In the genomic region with DNA sequence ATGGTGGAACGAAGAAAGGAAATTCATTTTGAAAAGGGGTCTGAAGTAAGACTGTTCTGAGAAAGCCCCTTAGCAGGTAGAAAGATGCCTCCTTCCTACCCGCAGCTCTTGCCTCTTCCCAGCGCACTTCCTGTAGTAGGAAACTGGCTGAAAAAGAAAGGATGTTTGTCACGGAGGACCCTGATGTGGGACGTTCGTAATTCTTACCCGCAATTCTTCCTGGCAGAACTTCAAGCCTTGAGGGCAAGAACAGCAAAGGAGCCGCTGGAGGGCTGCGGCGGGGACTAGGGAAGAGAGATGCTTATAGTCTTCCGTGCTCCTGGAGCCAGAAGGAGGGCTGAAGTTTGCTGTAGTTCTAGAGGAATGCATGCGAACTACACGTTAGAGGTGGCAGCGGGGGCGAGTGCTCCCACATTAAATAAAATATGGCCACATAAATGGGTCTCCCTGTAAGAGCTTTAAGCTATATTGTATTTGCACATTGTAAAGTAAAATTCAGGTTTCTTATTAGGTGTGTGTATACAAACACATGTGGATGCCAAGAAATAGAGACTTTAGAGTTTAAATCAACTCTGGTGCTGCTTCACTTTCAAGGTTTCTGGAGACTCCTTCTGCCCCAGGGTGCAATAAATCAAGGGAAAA, we compare ENCODE assay signal across 1 cellular context.
TF ChIP-seq lines count a peak whose summit lies in the region.

No MANE protein-coding gene starts in this region.

TF ChIP-seq in HCT116, 20 proteins besides CTCF, POLR2A, EP300 and RAD21:
- no peak for TF ChIP-seq EZH2 (IDR thresholded peaks at IDR 0.05)
- no peak for TF ChIP-seq CBX3 (IDR thresholded peaks at IDR 0.05; ENCODE audit: low read depth)
- TF ChIP-seq, protein P1, sequence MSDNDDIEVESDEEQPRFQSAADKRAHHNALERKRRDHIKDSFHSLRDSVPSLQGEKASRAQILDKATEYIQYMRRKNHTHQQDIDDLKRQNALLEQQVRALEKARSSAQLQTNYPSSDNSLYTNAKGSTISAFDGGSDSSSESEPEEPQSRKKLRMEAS (IDR thresholded peaks at IDR 0.05): no peak
- no peak for TF ChIP-seq ZFX (IDR thresholded peaks at IDR 0.05)
- TF ChIP-seq EZH2phosphoT487 (IDR thresholded peaks at IDR 0.05; ENCODE audit: borderline replicate concordance): no peak
- TF ChIP-seq CEBPB (IDR thresholded peaks at IDR 0.05; ENCODE audit: low read depth): no peak
- no peak for TF ChIP-seq ATF3 (IDR thresholded peaks at IDR 0.05)
- TF ChIP-seq SIN3A (IDR thresholded peaks at IDR 0.05; ENCODE audit: low read depth): no peak
- TF ChIP-seq EGR1 (IDR thresholded peaks at IDR 0.05; ENCODE audit: low read depth): no peak
- TF ChIP-seq, protein P2, sequence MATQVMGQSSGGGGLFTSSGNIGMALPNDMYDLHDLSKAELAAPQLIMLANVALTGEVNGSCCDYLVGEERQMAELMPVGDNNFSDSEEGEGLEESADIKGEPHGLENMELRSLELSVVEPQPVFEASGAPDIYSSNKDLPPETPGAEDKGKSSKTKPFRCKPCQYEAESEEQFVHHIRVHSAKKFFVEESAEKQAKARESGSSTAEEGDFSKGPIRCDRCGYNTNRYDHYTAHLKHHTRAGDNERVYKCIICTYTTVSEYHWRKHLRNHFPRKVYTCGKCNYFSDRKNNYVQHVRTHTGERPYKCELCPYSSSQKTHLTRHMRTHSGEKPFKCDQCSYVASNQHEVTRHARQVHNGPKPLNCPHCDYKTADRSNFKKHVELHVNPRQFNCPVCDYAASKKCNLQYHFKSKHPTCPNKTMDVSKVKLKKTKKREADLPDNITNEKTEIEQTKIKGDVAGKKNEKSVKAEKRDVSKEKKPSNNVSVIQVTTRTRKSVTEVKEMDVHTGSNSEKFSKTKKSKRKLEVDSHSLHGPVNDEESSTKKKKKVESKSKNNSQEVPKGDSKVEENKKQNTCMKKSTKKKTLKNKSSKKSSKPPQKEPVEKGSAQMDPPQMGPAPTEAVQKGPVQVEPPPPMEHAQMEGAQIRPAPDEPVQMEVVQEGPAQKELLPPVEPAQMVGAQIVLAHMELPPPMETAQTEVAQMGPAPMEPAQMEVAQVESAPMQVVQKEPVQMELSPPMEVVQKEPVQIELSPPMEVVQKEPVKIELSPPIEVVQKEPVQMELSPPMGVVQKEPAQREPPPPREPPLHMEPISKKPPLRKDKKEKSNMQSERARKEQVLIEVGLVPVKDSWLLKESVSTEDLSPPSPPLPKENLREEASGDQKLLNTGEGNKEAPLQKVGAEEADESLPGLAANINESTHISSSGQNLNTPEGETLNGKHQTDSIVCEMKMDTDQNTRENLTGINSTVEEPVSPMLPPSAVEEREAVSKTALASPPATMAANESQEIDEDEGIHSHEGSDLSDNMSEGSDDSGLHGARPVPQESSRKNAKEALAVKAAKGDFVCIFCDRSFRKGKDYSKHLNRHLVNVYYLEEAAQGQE (IDR thresholded peaks at IDR 0.05; ENCODE audit: low read depth): no peak
- TF ChIP-seq SP1 (IDR thresholded peaks at IDR 0.05; ENCODE audit: low read depth): no peak
- no peak for TF ChIP-seq YY1 (IDR thresholded peaks at IDR 0.05; ENCODE audit: extremely low read depth, insufficient replicate concordance, low read depth, low read length)
- TF ChIP-seq POLR2AphosphoS5 (IDR thresholded peaks at IDR 0.05; ENCODE audit: low read depth, low read length): no peak
- TF ChIP-seq ELF1 (IDR thresholded peaks at IDR 0.05; ENCODE audit: borderline replicate concordance, low read depth): no peak
- TF ChIP-seq FOSL1 (IDR thresholded peaks at IDR 0.05; ENCODE audit: low read depth): no peak
- TF ChIP-seq TCF7L2 (IDR thresholded peaks at IDR 0.05; ENCODE audit: borderline replicate concordance, extremely low read depth, insufficient read depth, insufficient read length): no peak
